8 cellular contexts compared by ENCODE assay signal in genomic region chr6:33570806-33571636, GRCh38.
DNase-seq lines count a peak whose midpoint lies in the region; ATAC-seq and TF ChIP-seq lines count a peak whose summit lies in the region.

No MANE protein-coding gene starts in this region.

- H3K4me3 ChIP-seq in AG09309 (ENCODE audit: control insufficient read depth, low read depth, low read length), result peak overlapping the region; percentile 69

- H3K27me3 ChIP-seq in layer of hippocampus (ENCODE audit: control insufficient read depth, insufficient read depth, low read length), result no peaks in the 10 kb centered on the region

- DNase-seq in AG09309 (ENCODE audit: low read depth), result no peak
- DNase-seq in NCI-H446 treated with DMSO at 0.1 percent for 48 hours (lab: John Stamatoyannopoulos, UW), result peak; percentile 58
- peak; percentile 86 for DNase-seq in activated CD4-positive, alpha-beta T cell treated with anti-CD3 and anti-CD28 coated beads for 1 hour
- DNase-seq in cerebellar nuclear complex (lab: John Stamatoyannopoulos, UW), result peak; percentile 10 to 49
- peak; percentile 80 to 82 for DNase-seq in stimulated activated CD4-positive, alpha-beta T cell treated with anti-CD3 and anti-CD28 coated beads, Interleukin-1b, Interleukin-23, amount 100 ng/mL, for 4 hours (ENCODE audit: low read depth in 2 of 2)

- H3K27ac ChIP-seq in layer of hippocampus (ENCODE audit: low read depth, low read length), result peak overlapping the region; percentile 82

- ATAC-seq in GM19023 (IDR thresholded peaks at IDR 0.05; ENCODE audit: unreplicated experiment) (peak; percentile 89), HG03159 (IDR thresholded peaks at IDR 0.05; ENCODE audit: unreplicated experiment) (peak; percentile 87)

- TF ChIP-seq CTCF in AG09309 (IDR thresholded peaks at IDR 0.05; ENCODE audit: control insufficient read depth, insufficient read depth, low read depth, low read length, missing control alignments), result no peak
